ENCODE assay signal across 22 cellular contexts in the genomic region with DNA sequence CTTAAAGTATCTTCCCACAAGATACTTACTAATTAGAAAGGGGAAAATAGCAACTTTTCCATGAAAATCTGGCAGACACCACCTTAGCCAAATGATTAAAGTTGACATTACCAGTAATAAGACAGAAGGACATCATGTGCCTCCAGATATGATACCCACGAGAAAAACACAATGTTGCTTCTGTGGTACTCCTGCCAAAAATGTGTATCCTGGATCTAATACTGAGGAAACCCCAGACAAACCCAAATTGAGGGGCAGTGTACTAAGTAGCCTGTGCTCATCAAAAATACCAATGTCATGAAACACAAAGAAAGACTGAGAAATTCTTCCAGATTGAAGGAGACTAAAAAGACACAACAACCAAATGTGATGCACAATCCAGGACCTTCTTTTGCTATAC.
DNase-seq lines count a peak whose midpoint lies in the region; FAIRE-seq and TF ChIP-seq lines count a peak whose summit lies in the region.
"Had no signal": no experiment of that assay in that cellular context is flagged by ENCODE, and none has a peak within 500 bp of the region (broad histone marks: within the 10 kb centered on the region; RNA-seq: fewer than 3 reads in every experiment).

No MANE protein-coding gene starts in this region.

- peak; percentile 52 for FAIRE-seq in H54 (lab: Jason Lieb, UNC)
- FAIRE-seq: A204.1, GM12892 had no signal

- H3K27ac Mint-ChIP-seq in activated CD4-positive, alpha-beta T cell treated with anti-CD3 and anti-CD28 coated beads, Interleukin-2, amount 10 ng/mL, durations not matched to agents 24 days and 14 days = no peak overlapping the region
- H3K27ac Mint-ChIP-seq: B cell; CD4-positive, CD25-positive, alpha-beta regulatory T cell; CD8-positive, alpha-beta T cell had no signal

- no peaks in the 10 kb centered on the region for H3K36me3 ChIP-seq in right atrium auricular region
- H3K36me3 ChIP-seq: BLaER1 had no signal

- H3K27me3 ChIP-seq in right atrium auricular region = no peaks in the 10 kb centered on the region
- H3K27me3 ChIP-seq: BLaER1 had no signal

- peaks cover 0 to 6% of the 10 kb centered on the region in 2 donors for H3K4me1 ChIP-seq in right atrium auricular region
- H3K4me1 ChIP-seq: BLaER1, Caco-2 had no signal

- DNase-seq in activated CD4-positive, alpha-beta T cell treated with anti-CD3 and anti-CD28 coated beads, Interleukin-2, amount 10 ng/mL, durations not matched to agents 24 days and 14 days = peak; percentile 27
- DNase-seq in activated CD4-positive, alpha-beta T cell treated with anti-CD3 and anti-CD28 coated beads for 48 hours = no peak
- peak; percentile 28 for DNase-seq in right atrium auricular region (ENCODE audit: low spot score)
- no peak for DNase-seq in cardiac septum (ENCODE audit: low spot score)
- no peak for DNase-seq in H54 (ENCODE audit: insufficient read length, low spot score)
- no peak for DNase-seq in NCI-H187 treated with DMSO at 0.1 percent for 48 hours (lab: John Stamatoyannopoulos, UW)
- no peak for DNase-seq in HK-2 (ENCODE audit: unreplicated experiment)
- DNase-seq: Caco-2; CD4-positive, CD25-positive, alpha-beta regulatory T cell; CD8-positive, alpha-beta T cell; DMS153; DND-41; EL; GOT3; H7; HCEC 1CT had no signal

- H3K36me3 Mint-ChIP-seq in activated CD4-positive, alpha-beta T cell treated with anti-CD3 and anti-CD28 coated beads, Interleukin-2, amount 10 ng/mL, durations not matched to agents 24 days and 14 days (ENCODE audit: low read depth) = no peaks in the 10 kb centered on the region
- H3K36me3 Mint-ChIP-seq: CD4-positive, CD25-positive, alpha-beta regulatory T cell; CD8-positive, alpha-beta T cell had no signal

- no peaks in the 10 kb centered on the region for H3K9me3 Mint-ChIP-seq in activated CD4-positive, alpha-beta T cell treated with anti-CD3 and anti-CD28 coated beads, Interleukin-2, amount 10 ng/mL, durations not matched to agents 24 days and 14 days
- H3K9me3 Mint-ChIP-seq: CD4-positive, CD25-positive, alpha-beta regulatory T cell; CD8-positive, alpha-beta T cell had no signal

- intact Hi-C loops in activated CD4-positive, alpha-beta T cell treated with anti-CD3 and anti-CD28 coated beads, Interleukin-2, amount 10 ng/mL, durations not matched to agents 24 days and 14 days (cut with micrococcal nuclease) = no loop called here
- intact Hi-C loops in cardiac septum (cut with DNase I) = no loop called here

- H3K9me3 ChIP-seq in right atrium auricular region = no peaks in the 10 kb centered on the region
- H3K9me3 ChIP-seq: BLaER1, Caco-2 had no signal

- H3K27ac ChIP-seq in right atrium auricular region = no peak overlapping the region
- H3K27ac ChIP-seq: 22Rv1, BLaER1, C4-2B had no signal

- peaks cover 1% of the 10 kb centered on the region for H3K4me1 Mint-ChIP-seq in activated CD4-positive, alpha-beta T cell treated with anti-CD3 and anti-CD28 coated beads, Interleukin-2, amount 10 ng/mL, durations not matched to agents 24 days and 14 days
- H3K4me1 Mint-ChIP-seq: B cell; CD4-positive, CD25-positive, alpha-beta regulatory T cell had no signal

- no peak overlapping the region for H3K4me3 ChIP-seq in right atrium auricular region
- H3K4me3 ChIP-seq: BLaER1 had no signal

- peaks cover 2% of the 10 kb centered on the region for H3K27me3 Mint-ChIP-seq in activated CD4-positive, alpha-beta T cell treated with anti-CD3 and anti-CD28 coated beads, Interleukin-2, amount 10 ng/mL, durations not matched to agents 24 days and 14 days
- H3K27me3 Mint-ChIP-seq: B cell; CD4-positive, CD25-positive, alpha-beta regulatory T cell had no signal

- H3K4me3 Mint-ChIP-seq in activated CD4-positive, alpha-beta T cell treated with anti-CD3 and anti-CD28 coated beads, Interleukin-2, amount 10 ng/mL, durations not matched to agents 24 days and 14 days = no peak overlapping the region
- H3K4me3 Mint-ChIP-seq: B cell; CD4-positive, CD25-positive, alpha-beta regulatory T cell; CD8-positive, alpha-beta T cell had no signal

- no peak for TF ChIP-seq CTCF in right atrium auricular region (IDR thresholded peaks at IDR 0.05)

- TF ChIP-seq POLR2A in H54 (IDR thresholded peaks at IDR 0.05; ENCODE audit: low read depth, low read length) = no peak

Comparison
In these comparisons a context has a peak if more than half of its experiments do, and no peak if none do; other contexts are left out.
1. DNase-seq: peak in activated CD4-positive, alpha-beta T cell treated with anti-CD3 and anti-CD28 coated beads, Interleukin-2, amount 10 ng/mL, durations not matched to agents 24 days and 14 days (single experiment) and right atrium auricular region (single experiment); none in activated CD4-positive, alpha-beta T cell treated with anti-CD3 and anti-CD28 coated beads for 48 hours (single experiment), cardiac septum (single experiment), H54 (single experiment), NCI-H187 treated with DMSO at 0.1 percent for 48 hours (single experiment) and HK-2 (single experiment).